In genomic region chr3:185912512-185912911, GRCh38 we compare ENCODE assay signal across 18 cellular contexts.
"Had no signal": no experiment of that assay in that cellular context is flagged by ENCODE, and none has a peak within 500 bp of the region (broad histone marks: within the 10 kb centered on the region; RNA-seq: fewer than 3 reads in every experiment).

No MANE protein-coding gene starts in this region.

- FAIRE-seq: TTC549 had no signal

- H3K27me3 ChIP-seq: brain microvascular endothelial cell, gastrocnemius medialis, neutrophil, tibial nerve, uterus had no signal

- H3K4me1 ChIP-seq: parathyroid adenoma, tibial nerve, uterus had no signal

- H3K9ac ChIP-seq: parathyroid adenoma had no signal

- DNase-seq: activated CD4-positive, alpha-beta T cell treated with anti-CD3 and anti-CD28 coated beads, Interleukin-2, amount 10 ng/mL, durations not matched to agents 24 days and 14 days; activated CD4-positive, CD25-positive, alpha-beta regulatory T cell; activated naive CD8-positive, alpha-beta T cell treated with anti-CD3 and anti-CD28 coated beads, Interleukin-2, amount 10 ng/mL, durations not matched to agents 7 days and 5 days; anterior cingulate cortex; brain microvascular endothelial cell; gastrocnemius medialis; left cardiac atrium; stimulated activated CD4-positive, alpha-beta T cell treated with anti-CD3 and anti-CD28 coated beads, Interleukin-4, amount 100 ng/mL, for 1 hour; stimulated activated naive CD4-positive, alpha-beta T cell; uterus had no signal

- H3K27me3 Mint-ChIP-seq: activated CD4-positive, alpha-beta T cell treated with anti-CD3 and anti-CD28 coated beads, Interleukin-2, amount 10 ng/mL, durations not matched to agents 24 days and 14 days; dendritic cell treated with granulocyte-macrophage colony-stimulating factor and Interleukin-4, amounts not matched to agents 40 ng/mL and 50 ng/mL, for 4 days had no signal

- H3K4me3 Mint-ChIP-seq: activated CD4-positive, alpha-beta T cell treated with anti-CD3 and anti-CD28 coated beads, Interleukin-2, amount 10 ng/mL, durations not matched to agents 24 days and 14 days; activated naive CD8-positive, alpha-beta T cell treated with anti-CD3 and anti-CD28 coated beads, Interleukin-2, amount 10 ng/mL, durations not matched to agents 7 days and 5 days; activated T-helper 1 cell treated with anti-CD3 and anti-CD28 coated beads, Interleukin-12 subunit alpha, Interleukin-12 subunit beta, Interleukin-2, Interleukin-4 antibody, amounts not matched to agents 30 ng/mL and 10 ng/mL and 1 ng/mL, durations not matched to agents 14 hours and 24 hours and 36 hours; dendritic cell treated with granulocyte-macrophage colony-stimulating factor and Interleukin-4, amounts not matched to agents 40 ng/mL and 50 ng/mL, for 4 days; T-helper 1 cell treated with Interleukin-12 subunit alpha and Interleukin-12 subunit beta and Interleukin-4 antibody, amounts not matched to agents 30 μg/mL and 1 μg/mL, for 36 hours had no signal

- H2AFZ ChIP-seq: parathyroid adenoma had no signal

- H3K9me3 Mint-ChIP-seq: activated CD4-positive, alpha-beta T cell treated with anti-CD3 and anti-CD28 coated beads, Interleukin-2, amount 10 ng/mL, durations not matched to agents 24 days and 14 days; activated naive CD8-positive, alpha-beta T cell treated with anti-CD3 and anti-CD28 coated beads, Interleukin-2, amount 10 ng/mL, durations not matched to agents 7 days and 5 days; activated T-helper 1 cell treated with anti-CD3 and anti-CD28 coated beads, Interleukin-12 subunit alpha, Interleukin-12 subunit beta, Interleukin-2, Interleukin-4 antibody, amounts not matched to agents 30 ng/mL and 10 ng/mL and 1 ng/mL, durations not matched to agents 14 hours and 24 hours and 36 hours; dendritic cell treated with granulocyte-macrophage colony-stimulating factor and Interleukin-4, amounts not matched to agents 40 ng/mL and 50 ng/mL, for 4 days; T-helper 1 cell treated with Interleukin-12 subunit alpha and Interleukin-12 subunit beta and Interleukin-4 antibody, amounts not matched to agents 30 μg/mL and 1 μg/mL, for 36 hours had no signal

- H3K27ac Mint-ChIP-seq: activated CD4-positive, alpha-beta T cell treated with anti-CD3 and anti-CD28 coated beads, Interleukin-2, amount 10 ng/mL, durations not matched to agents 24 days and 14 days; activated T-helper 1 cell treated with anti-CD3 and anti-CD28 coated beads, Interleukin-12 subunit alpha, Interleukin-12 subunit beta, Interleukin-2, Interleukin-4 antibody, amounts not matched to agents 30 ng/mL and 10 ng/mL and 1 ng/mL, durations not matched to agents 14 hours and 24 hours and 36 hours; dendritic cell treated with granulocyte-macrophage colony-stimulating factor and Interleukin-4, amounts not matched to agents 40 ng/mL and 50 ng/mL, for 4 days; T-helper 1 cell treated with Interleukin-12 subunit alpha and Interleukin-12 subunit beta and Interleukin-4 antibody, amounts not matched to agents 30 μg/mL and 1 μg/mL, for 36 hours had no signal

- H3K9me3 ChIP-seq: gastrocnemius medialis, neutrophil, tibial nerve, uterus had no signal

- H3K4me3 ChIP-seq: gastrocnemius medialis, lung, tibial nerve, uterus had no signal

- H3K36me3 ChIP-seq: uterus had no signal

- H3K27ac ChIP-seq: brain microvascular endothelial cell, neutrophil, parathyroid adenoma, tibial nerve, uterus had no signal

- H3K79me2 ChIP-seq: parathyroid adenoma had no signal
